Comparison of ENCODE assay signal across 1 cellular context in genomic region chr1:154584267-154584994, GRCh38.
TF ChIP-seq lines count a peak whose summit lies in the region.

No MANE protein-coding gene starts in this region.

TF ChIP-seq in endothelial cell of umbilical vein, 7 proteins besides CTCF, POLR2A, EP300 and RAD21:
- no peak for TF ChIP-seq FOS (IDR thresholded peaks at IDR 0.05; ENCODE audit: borderline replicate concordance, insufficient read depth, low read length)
- no peak for TF ChIP-seq JUN (IDR thresholded peaks at IDR 0.05; ENCODE audit: borderline replicate concordance, insufficient read depth, insufficient read length, low read depth)
- no peak for TF ChIP-seq MAX (IDR thresholded peaks at IDR 0.05; ENCODE audit: insufficient read depth, insufficient read length)
- no peak for TF ChIP-seq MYC (IDR thresholded peaks at IDR 0.05; ENCODE audit: low read depth, low read length)
- no peak for TF ChIP-seq POLR2AphosphoS5 (IDR thresholded peaks at IDR 0.05; ENCODE audit: insufficient read depth, low read depth, low read length)
